Comparison of ENCODE assay signal across 14 cellular contexts in genomic region chr12:111322336-111323250, GRCh38. TPM values are rescaled to one million over a fixed set of nuclear protein-coding genes. Genes with fewer than 3 reads are reported as not detected.
DNase-seq lines count a peak whose midpoint lies in the region; ATAC-seq and TF ChIP-seq lines count a peak whose summit lies in the region.
"Had no signal": no experiment of that assay in that cellular context is flagged by ENCODE, and none has a peak within 500 bp of the region (broad histone marks: within the 10 kb centered on the region; RNA-seq: fewer than 3 reads in every experiment).

No MANE protein-coding gene starts in this region.

- POLR2A ChIA-PET in PC-9 (lab: Charles Lee; ENCODE audit: unreplicated experiment): interaction anchor here (0.5 to 0.6 kb wide), 2 partner anchors 77 to 406 kb away, joined by 4 to 5 read pairs; no protein-coding TSS in a partner anchor

- H3K9me3 ChIP-seq in neuronal stem cell (replicated peaks in 1 of 2; ENCODE audit: control insufficient read depth in 2 of 2, insufficient read depth in 1 of 2, low read depth in 1 of 2, low read length in 2 of 2): no peaks in the 10 kb centered on the region
- H3K9me3 ChIP-seq in PC-9 (ENCODE audit: insufficient read depth, low read depth): no peaks in the 10 kb centered on the region
- H3K9me3 ChIP-seq: SJSA1, suprapubic skin had no signal

- peaks cover 9% of the 10 kb centered on the region; the same call in 1 of the 2 replicates for H3F3A ChIP-seq in PC-9 (ENCODE audit: insufficient read depth, low read depth)

- H3K4me1 ChIP-seq in neuronal stem cell (ENCODE audit: control insufficient read depth in 2 of 2, insufficient read depth in 1 of 2, low read depth in 1 of 2, low read length in 2 of 2) (no peaks in the 10 kb centered on the region), PC-9 (replicated peaks; ENCODE audit: insufficient read depth) (no peaks in the 10 kb centered on the region)
- H3K4me1 ChIP-seq: SJSA1, suprapubic skin had no signal

- CTCF ChIA-PET in PC-9 (lab: Charles Lee): no interaction called here

- BruUV-seq in PC-9 (replicated peaks; lab: Mats Ljungman, UMichigan): no TSS peak

- no peak overlapping the region for H4K91ac ChIP-seq in neuronal stem cell (ENCODE audit: low read depth, low read length, poor library complexity)

- no peak overlapping the region for H4K8ac ChIP-seq in neuronal stem cell (ENCODE audit: low read depth, low read length)

- H3K4me3 ChIP-seq in astrocyte of the spinal cord (ENCODE audit: low read depth, low read length) (no peak overlapping the region), neuronal stem cell (ENCODE audit: low read length in 2 of 2) (no peak overlapping the region), PC-9 (no peak overlapping the region)
- H3K4me3 ChIP-seq: SJSA1, suprapubic skin had no signal

- no peaks in the 10 kb centered on the region for H3K27me3 ChIP-seq in neuronal stem cell (ENCODE audit: control insufficient read depth in 3 of 3, insufficient read depth in 3 of 3, low read depth in 1 of 3, low read length in 3 of 3)
- H3K27me3 ChIP-seq in PC-9 (ENCODE audit: insufficient read depth, low read depth): no peaks in the 10 kb centered on the region

- peak overlapping the region; percentile 31 for H3K18ac ChIP-seq in neuronal stem cell (ENCODE audit: low read length)

- TF ChIP-seq CTCF in astrocyte of the spinal cord (IDR thresholded peaks at IDR 0.05; ENCODE audit: low read depth, low read length) (no peak), PC-9 (conservative IDR thresholded peaks at IDR 0.05) (no peak)

- no peaks in the 10 kb centered on the region for H3K9me2 ChIP-seq in PC-9 (ENCODE audit: insufficient read depth)

- no peak overlapping the region for H3K14ac ChIP-seq in neuronal stem cell (ENCODE audit: low read length)

- H3K4ac ChIP-seq in neuronal stem cell (ENCODE audit: low read length): no peak overlapping the region

- no CpG with 5 or more reads among the region's 25 CpGs for WGBS in neuronal stem cell (ENCODE audit: extremely low coverage in 2 of 2, insufficient read length in 2 of 2, insufficient replicate concordance in 1 of 2), 2 donors

- no peak overlapping the region for H2BK5ac ChIP-seq in neuronal stem cell (ENCODE audit: low read length)

- DNase-seq in GM03348 (ENCODE audit: low spot score): peak; percentile 47
- DNase-seq in NCI-H2029 (lab: John Stamatoyannopoulos, UW): peak; percentile 63
- peak; percentile 53 for DNase-seq in astrocyte of the spinal cord (ENCODE audit: low read depth, low spot score)
- no peak for DNase-seq in neuronal stem cell (ENCODE audit: low spot score)
- no peak for DNase-seq in NCI-H2107 (lab: John Stamatoyannopoulos, UW)
- DNase-seq in PC-9: no peak
- DNase-seq: activated B cell treated with CpG ODN at 0.5 μM for 24 hours; CD8-positive, alpha-beta memory T cell; Kasumi-1; naive thymus-derived CD4-positive, alpha-beta T cell had no signal

- intact Hi-C loops in PC-9 (cut with micrococcal nuclease; ENCODE audit: unreplicated experiment): no loop called here

- in situ Hi-C loops in astrocyte of the spinal cord (cut with HindIII; ENCODE audit: low sequenced_read_pairs): no loop called here

- no peak overlapping the region for H3K23ac ChIP-seq in neuronal stem cell (ENCODE audit: low read depth, low read length, poor library complexity)

- H4K20me1 ChIP-seq in PC-9 (ENCODE audit: insufficient read depth): no peaks in the 10 kb centered on the region

- ATAC-seq in HG03439 (IDR thresholded peaks at IDR 0.05; ENCODE audit: unreplicated experiment): no peak
- no peak for ATAC-seq in GM21576 (IDR thresholded peaks at IDR 0.05; ENCODE audit: unreplicated experiment)
- ATAC-seq: naive thymus-derived CD4-positive, alpha-beta T cell had no signal

- H3K4me2 ChIP-seq in neuronal stem cell (ENCODE audit: insufficient read depth, low read length, poor library complexity, severe bottlenecking): no peak overlapping the region
- no peak overlapping the region for H3K4me2 ChIP-seq in PC-9

- H3K36me3 ChIP-seq in neuronal stem cell (replicated peaks in 1 of 2; ENCODE audit: control insufficient read depth in 2 of 2, insufficient read depth in 2 of 2, low read length in 2 of 2): no peaks in the 10 kb centered on the region
- no peaks in the 10 kb centered on the region for H3K36me3 ChIP-seq in PC-9 (ENCODE audit: low read depth)
- H3K36me3 ChIP-seq: SJSA1, suprapubic skin had no signal

- H2BK120ac ChIP-seq in neuronal stem cell (ENCODE audit: low read depth, low read length): no peak overlapping the region

- no peak overlapping the region for H2BK12ac ChIP-seq in neuronal stem cell (ENCODE audit: low read length)

- H2BK15ac ChIP-seq in neuronal stem cell (ENCODE audit: low read length): no peak overlapping the region

- no peaks in the 10 kb centered on the region for H3K79me1 ChIP-seq in neuronal stem cell (ENCODE audit: low read depth, low read length)

- H3K79me2 ChIP-seq in PC-9 (ENCODE audit: low read depth): no peaks in the 10 kb centered on the region

- H2AK5ac ChIP-seq in neuronal stem cell (ENCODE audit: low read depth, low read length): no peak overlapping the region

- H3K27ac ChIP-seq in neuronal stem cell (replicated peaks; ENCODE audit: low read length): no peak overlapping the region
- no peak overlapping the region for H3K27ac ChIP-seq in PC-9
- H3K27ac ChIP-seq: SJSA1, suprapubic skin had no signal

- H2AFZ ChIP-seq in neuronal stem cell (ENCODE audit: low read length): no peak overlapping the region
- H2AFZ ChIP-seq in PC-9: no peak overlapping the region

- H3K9ac ChIP-seq in neuronal stem cell (ENCODE audit: low read depth, low read length, poor library complexity): no peak overlapping the region

RNA-seq across cellular contexts. Expression of gene PHETA1, which starts 46.3 kb away (rescaled TPM):
- 10.7 TPM for polyA plus RNA-seq in neuronal stem cell (2013, experiment 1 of 2)
- polyA plus RNA-seq in neuronal stem cell (2013, experiment 2 of 2): 11.2 TPM
- 26.2 and 28.5 TPM in 2 replicates for total RNA-seq in PC-9 (2021)

Comparison
In these comparisons a context has a peak if more than half of its experiments do, and no peak if none do; other contexts are left out.
1. DNase-seq: peak in GM03348 (single experiment), NCI-H2029 (single experiment) and astrocyte of the spinal cord (single experiment); none in neuronal stem cell (single experiment), NCI-H2107 (single experiment) and PC-9 (0 of 2).